In genomic region chr6:136591617-136592016, GRCh38 we compare ENCODE assay signal across 34 cellular contexts.
"Had no signal": no experiment of that assay in that cellular context is flagged by ENCODE, and none has a peak within 500 bp of the region (broad histone marks: within the 10 kb centered on the region; RNA-seq: fewer than 3 reads in every experiment).

No MANE protein-coding gene starts in this region.

- H3K9me3 ChIP-seq: adrenal gland, body of pancreas, esophagus muscularis mucosa, gastrocnemius medialis, heart left ventricle had no signal

- DNase-seq: activated CD4-positive, alpha-beta T cell treated with anti-CD3 and anti-CD28 coated beads for 4 hours; activated CD4-positive, alpha-beta T cell treated with anti-CD3 and anti-CD28 coated beads, Interleukin-2, amount 10 ng/mL, durations not matched to agents 7 days and 5 days; activated CD4-positive, alpha-beta T cell treated with anti-CD3 and anti-CD28 coated beads, Interleukin-2, amount 50 U/mL, for 4 hours; activated CD4-positive, CD25-positive, alpha-beta regulatory T cell; activated CD4-positive, CD25-positive, alpha-beta regulatory T cell treated with anti-CD3 and anti-CD28 coated beads, Interleukin-2, amount 50 U/mL, for 72 hours; activated CD8-positive, alpha-beta memory T cell treated with anti-CD3 and anti-CD28 coated beads for 24 hours; activated effector memory CD4-positive, alpha-beta T cell treated with anti-CD3 and anti-CD28 coated beads, Interleukin-2, amount 50 U/mL, for 16 hours; activated naive CD4-positive, alpha-beta T cell treated with anti-CD3 and anti-CD28 coated beads for 36 hours; activated naive CD8-positive, alpha-beta T cell treated with anti-CD3 and anti-CD28 coated beads for 36 hours; activated naive CD8-positive, alpha-beta T cell treated with anti-CD3 and anti-CD28 coated beads, Interleukin-2, amount 50 U/mL, for 24 hours; activated T-cell treated with anti-CD3 and anti-CD28 coated beads, Interleukin-2, amount 50 U/mL, for 4 hours; adrenal gland; amygdala; aorta; body of pancreas; caudate nucleus; cortex of kidney; dermis blood vessel endothelial cell; effector CD4-positive, alpha-beta T cell; effector memory CD8-positive, alpha-beta T cell; erythroblast; foreskin keratinocyte; gastrocnemius medialis; glutamatergic neuron; heart left ventricle; T-helper 17 cell; T1000; WERI-Rb-1 had no signal

- H3K27me3 ChIP-seq: adrenal gland, body of pancreas, esophagus muscularis mucosa, foreskin keratinocyte, gastrocnemius medialis, heart left ventricle had no signal

- FAIRE-seq: colon had no signal

- H3K27me3 Mint-ChIP-seq: activated CD4-positive, alpha-beta T cell treated with anti-CD3 and anti-CD28 coated beads, Interleukin-2, amount 10 ng/mL, durations not matched to agents 7 days and 5 days; activated CD8-positive, alpha-beta T cell treated with anti-CD3 and anti-CD28 coated beads for 36 hours; activated naive CD4-positive, alpha-beta T cell treated with anti-CD3 and anti-CD28 coated beads, Interleukin-2, amount 50 U/mL, for 24 hours; activated naive CD8-positive, alpha-beta T cell treated with anti-CD3 and anti-CD28 coated beads for 36 hours; activated naive CD8-positive, alpha-beta T cell treated with anti-CD3 and anti-CD28 coated beads, Interleukin-2, amount 50 U/mL, for 24 hours; effector memory CD8-positive, alpha-beta T cell; T-helper 17 cell had no signal

- H3K4me1 ChIP-seq: body of pancreas had no signal

- H3K27ac Mint-ChIP-seq: activated CD4-positive, alpha-beta T cell treated with anti-CD3 and anti-CD28 coated beads, Interleukin-2, amount 10 ng/mL, durations not matched to agents 7 days and 5 days; activated CD8-positive, alpha-beta T cell treated with anti-CD3 and anti-CD28 coated beads for 36 hours; activated naive CD4-positive, alpha-beta T cell treated with anti-CD3 and anti-CD28 coated beads for 36 hours; activated naive CD8-positive, alpha-beta T cell treated with anti-CD3 and anti-CD28 coated beads for 36 hours; activated T-helper 2 cell treated with anti-CD3 and anti-CD28 coated beads, Interferon-gamma antibody, Interleukin-2, Interleukin-4, amounts not matched to agents 10 μg/mL and 5 μg/mL and 100 μg/mL, durations not matched to agents 14 hours and 24 hours and 36 hours; T-helper 2 cell treated with Interferon-gamma antibody and Interleukin-4, amounts not matched to agents 5 μg/mL and 100 μg/mL, for 36 hours had no signal

- H3K4me3 ChIP-seq: adrenal gland, body of pancreas, esophagus muscularis mucosa, gastrocnemius medialis, heart left ventricle had no signal

- H3K27ac ChIP-seq: adrenal gland, body of pancreas, esophagus muscularis mucosa, foreskin keratinocyte, gastrocnemius medialis, heart left ventricle, WERI-Rb-1 had no signal

- H3K4me3 Mint-ChIP-seq: activated CD4-positive, alpha-beta T cell treated with anti-CD3 and anti-CD28 coated beads, Interleukin-2, amount 10 ng/mL, durations not matched to agents 7 days and 5 days; activated CD8-positive, alpha-beta T cell treated with anti-CD3 and anti-CD28 coated beads for 36 hours; activated naive CD4-positive, alpha-beta T cell treated with anti-CD3 and anti-CD28 coated beads for 36 hours; activated naive CD4-positive, alpha-beta T cell treated with anti-CD3 and anti-CD28 coated beads, Interleukin-2, amount 50 U/mL, for 24 hours; activated naive CD8-positive, alpha-beta T cell treated with anti-CD3 and anti-CD28 coated beads for 36 hours; activated naive CD8-positive, alpha-beta T cell treated with anti-CD3 and anti-CD28 coated beads, Interleukin-2, amount 50 U/mL, for 24 hours; activated T-cell treated with anti-CD3 and anti-CD28 coated beads, Interleukin-2, amount 50 U/mL, for 4 hours; effector memory CD8-positive, alpha-beta T cell; T-helper 2 cell treated with Interferon-gamma antibody and Interleukin-4, amounts not matched to agents 5 μg/mL and 100 μg/mL, for 36 hours had no signal

- H3K9me3 Mint-ChIP-seq: activated naive CD4-positive, alpha-beta T cell treated with anti-CD3 and anti-CD28 coated beads for 36 hours; activated naive CD4-positive, alpha-beta T cell treated with anti-CD3 and anti-CD28 coated beads, Interleukin-2, amount 50 U/mL, for 24 hours; activated T-cell treated with anti-CD3 and anti-CD28 coated beads, Interleukin-2, amount 50 U/mL, for 4 hours; effector memory CD8-positive, alpha-beta T cell; T-helper 2 cell treated with Interferon-gamma antibody and Interleukin-4, amounts not matched to agents 5 μg/mL and 100 μg/mL, for 36 hours had no signal

- ATAC-seq: activated CD8-positive, alpha-beta T cell treated with anti-CD3 and anti-CD28 coated beads for 36 hours; activated naive CD8-positive, alpha-beta T cell treated with anti-CD3 and anti-CD28 coated beads, Interleukin-2, amount 50 U/mL, for 24 hours; activated T-cell treated with anti-CD3 and anti-CD28 coated beads, Interleukin-2, amount 50 U/mL, for 4 hours; body of pancreas; effector memory CD8-positive, alpha-beta T cell; foreskin keratinocyte; gastrocnemius medialis; heart left ventricle; T-helper 17 cell had no signal
